1 cellular context compared by ENCODE assay signal in the genomic region with DNA sequence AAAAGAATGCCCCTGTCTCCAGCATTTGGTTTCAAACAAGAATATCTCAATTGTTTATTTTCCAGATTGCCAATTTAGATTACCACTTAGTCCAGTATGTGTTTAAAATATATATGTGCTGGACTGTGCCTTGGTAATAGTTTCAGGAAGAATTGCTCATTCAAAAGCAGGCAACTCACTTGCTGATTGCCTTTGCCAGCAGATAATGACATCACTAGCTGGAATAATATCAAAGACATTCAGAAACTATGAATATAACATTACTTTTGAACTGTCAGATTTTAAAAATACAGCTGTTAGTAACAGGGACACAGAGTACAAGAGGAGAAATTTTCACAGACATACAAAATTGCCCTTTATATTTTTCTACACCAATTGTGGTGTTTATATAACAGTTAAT.
TF ChIP-seq lines count a peak whose summit lies in the region.

No MANE protein-coding gene starts in this region.

TF ChIP-seq in SK-N-SH treated with all-trans-retinoic acid at 6 μM for 48 hours, 23 proteins besides CTCF, POLR2A, EP300 and RAD21 (continued from another document):
- TF ChIP-seq PPARA (CRISPR knock-in tag; IDR thresholded peaks at IDR 0.05; ENCODE audit: borderline replicate concordance) (no peak), BACH2 (CRISPR knock-in tag; IDR thresholded peaks at IDR 0.05; ENCODE audit: borderline replicate concordance) (no peak), ESRRG (CRISPR knock-in tag; IDR thresholded peaks at IDR 0.05) (peak; percentile 39; the same call in 1 of the 2 replicates), ZFP30 (CRISPR knock-in tag; IDR thresholded peaks at IDR 0.05) (no peak), GLIS3 (CRISPR knock-in tag; IDR thresholded peaks at IDR 0.05) (no peak), ZNF565 (CRISPR knock-in tag; conservative IDR thresholded peaks at IDR 0.05; ENCODE audit: low read depth) (no peak), ARNTL (CRISPR knock-in tag; IDR thresholded peaks at IDR 0.05; ENCODE audit: borderline replicate concordance, low read depth) (no peak), ISL1 (CRISPR knock-in tag; IDR thresholded peaks at IDR 0.05) (peak; percentile 48)
- TF ChIP-seq, protein P1, sequence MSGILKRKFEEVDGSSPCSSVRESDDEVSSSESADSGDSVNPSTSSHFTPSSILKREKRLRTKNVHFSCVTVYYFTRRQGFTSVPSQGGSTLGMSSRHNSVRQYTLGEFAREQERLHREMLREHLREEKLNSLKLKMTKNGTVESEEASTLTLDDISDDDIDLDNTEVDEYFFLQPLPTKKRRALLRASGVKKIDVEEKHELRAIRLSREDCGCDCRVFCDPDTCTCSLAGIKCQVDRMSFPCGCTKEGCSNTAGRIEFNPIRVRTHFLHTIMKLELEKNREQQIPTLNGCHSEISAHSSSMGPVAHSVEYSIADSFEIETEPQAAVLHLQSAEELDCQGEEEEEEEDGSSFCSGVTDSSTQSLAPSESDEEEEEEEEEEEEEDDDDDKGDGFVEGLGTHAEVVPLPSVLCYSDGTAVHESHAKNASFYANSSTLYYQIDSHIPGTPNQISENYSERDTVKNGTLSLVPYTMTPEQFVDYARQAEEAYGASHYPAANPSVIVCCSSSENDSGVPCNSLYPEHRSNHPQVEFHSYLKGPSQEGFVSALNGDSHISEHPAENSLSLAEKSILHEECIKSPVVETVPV (CRISPR knock-in tag; IDR thresholded peaks at IDR 0.05), result no peak
